In the genomic region with DNA sequence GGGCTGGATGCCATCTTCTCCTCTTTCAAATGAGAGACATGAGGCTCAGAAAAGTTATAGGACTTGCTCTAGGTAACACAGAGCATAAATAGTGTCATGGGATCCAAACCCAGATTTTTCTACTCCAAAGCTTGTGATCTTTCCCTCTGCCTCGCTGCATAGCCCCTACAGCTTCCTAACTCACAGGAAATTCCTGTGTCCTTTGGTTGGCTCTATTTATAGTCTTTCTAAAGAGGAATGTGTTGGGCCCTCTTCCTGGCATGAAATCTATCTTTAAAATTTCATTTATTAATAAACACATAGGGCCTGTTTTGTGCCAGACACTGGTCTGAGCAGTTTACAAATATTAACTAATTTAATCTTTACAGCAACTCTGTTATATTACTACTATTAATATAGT, we compare ENCODE assay signal across 29 cellular contexts. TPM values are rescaled to one million over a fixed set of nuclear protein-coding genes. Genes with fewer than 3 reads are reported as not detected.
DNase-seq lines count a peak whose midpoint lies in the region; ATAC-seq, FAIRE-seq and TF ChIP-seq lines count a peak whose summit lies in the region.
"Had no signal": no experiment of that assay in that cellular context is flagged by ENCODE, and none has a peak within 500 bp of the region (broad histone marks: within the 10 kb centered on the region; RNA-seq: fewer than 3 reads in every experiment).

No MANE protein-coding gene starts in this region.

- no peaks in the 10 kb centered on the region for H3K36me3 Mint-ChIP-seq in astrocyte (ENCODE audit: low read depth, unreplicated experiment)

- peaks cover 8% of the 10 kb centered on the region for H3K4me1 Mint-ChIP-seq in astrocyte (ENCODE audit: low read depth, unreplicated experiment)

- H3K27ac Mint-ChIP-seq in astrocyte (ENCODE audit: unreplicated experiment), result no peak overlapping the region
- H3K27ac Mint-ChIP-seq: CD4-positive, alpha-beta T cell had no signal

- TF ChIP-seq CTCF in cardiac muscle cell (IDR thresholded peaks at IDR 0.05; ENCODE audit: low read depth, low read length) (no peak), left ventricle myocardium inferior (IDR thresholded peaks at IDR 0.05; ENCODE audit: borderline replicate concordance) (no peak), astrocyte (IDR thresholded peaks at IDR 0.05; ENCODE audit: insufficient read depth, low read depth, low read length) (no peak), transverse colon (IDR thresholded peaks at IDR 0.05) (no peak)

- no peak overlapping the region for H3K9ac ChIP-seq in astrocyte (ENCODE audit: low read length)
- H3K9ac ChIP-seq: BLaER1 treated with 17β-estradiol and CSF1 and Interleukin-3, amounts not matched to agents 10 nM and 100 nM had no signal

- H3K27ac ChIP-seq in cardiac muscle cell (peak overlapping the region; percentile 20), left ventricle myocardium inferior (replicated peaks) (no peak overlapping the region), astrocyte (ENCODE audit: low read depth, low read length) (no peak overlapping the region), aorta (ENCODE audit: low read depth in 1 of 2, low read length in 2 of 2) (peak overlapping the region; percentile 54 to 66), transverse colon (no peak overlapping the region)
- H3K27ac ChIP-seq: BLaER1 treated with 17β-estradiol and CSF1 and Interleukin-3, amounts not matched to agents 10 nM and 100 nM; SJSA1 had no signal

- H3K27me3 ChIP-seq in cardiac muscle cell (peaks cover 3% of the 10 kb centered on the region), left ventricle myocardium inferior (ENCODE audit: low read depth) (no peaks in the 10 kb centered on the region), astrocyte (ENCODE audit: insufficient read depth, low read length) (no peaks in the 10 kb centered on the region), aorta (ENCODE audit: control insufficient read depth in 1 of 2, insufficient read depth in 2 of 2, low read length in 1 of 2) (no peaks in the 10 kb centered on the region), transverse colon (peaks cover 10% of the 10 kb centered on the region)
- H3K27me3 ChIP-seq: BLaER1 treated with 17β-estradiol and CSF1 and Interleukin-3, amounts not matched to agents 10 nM and 100 nM had no signal

- peaks cover 9% of the 10 kb centered on the region for H3K27me3 Mint-ChIP-seq in astrocyte (ENCODE audit: low read depth, unreplicated experiment)

- H3K4me1 ChIP-seq in cardiac muscle cell (ENCODE audit: low read depth), result peaks cover 21% of the 10 kb centered on the region
- peaks cover 27% of the 10 kb centered on the region for H3K4me1 ChIP-seq in left ventricle myocardium inferior
- peaks cover 2% of the 10 kb centered on the region for H3K4me1 ChIP-seq in astrocyte (ENCODE audit: insufficient read depth, low read length)
- no peaks in the 10 kb centered on the region for H3K4me1 ChIP-seq in aorta (ENCODE audit: control insufficient read depth in 1 of 2, insufficient read depth in 2 of 2, low read length in 2 of 2)
- no peaks in the 10 kb centered on the region for H3K4me1 ChIP-seq in transverse colon
- H3K4me1 ChIP-seq: SJSA1 had no signal

- 0 to 6% methylated on average over 1 of the region's 1 CpG for WGBS in aorta, 2 donors
- 50 to 68% methylated on average over 1 of the region's 1 CpG for WGBS in transverse colon (ENCODE audit: low coverage in 1 of 2), 2 donors

- H4K20me1 ChIP-seq in astrocyte (ENCODE audit: insufficient read depth, low read length), result no peaks in the 10 kb centered on the region
- H4K20me1 ChIP-seq: BLaER1 treated with 17β-estradiol and CSF1 and Interleukin-3, amounts not matched to agents 10 nM and 100 nM had no signal

- no peak overlapping the region for H3K4me3 Mint-ChIP-seq in astrocyte (ENCODE audit: unreplicated experiment)
- H3K4me3 Mint-ChIP-seq: CD4-positive, alpha-beta T cell had no signal

- H3K36me3 ChIP-seq in cardiac muscle cell (no peaks in the 10 kb centered on the region), left ventricle myocardium inferior (no peaks in the 10 kb centered on the region), astrocyte (ENCODE audit: insufficient read depth, low read length) (no peaks in the 10 kb centered on the region), aorta (ENCODE audit: control insufficient read depth in 1 of 2, insufficient read depth in 2 of 2, low read length in 1 of 2) (no peaks in the 10 kb centered on the region), transverse colon (no peaks in the 10 kb centered on the region)
- H3K36me3 ChIP-seq: BLaER1 treated with 17β-estradiol and CSF1 and Interleukin-3, amounts not matched to agents 10 nM and 100 nM; SJSA1 had no signal

- FAIRE-seq in astrocyte (lab: Jason Lieb, UNC), result no peak
- FAIRE-seq: D721Med, G401.6, H54 had no signal

- TF ChIP-seq EP300 in transverse colon (IDR thresholded peaks at IDR 0.05; ENCODE audit: low read depth), result no peak

- DNase-seq in cardiac muscle cell (ENCODE audit: low read depth in 1 of 2, low spot score in 1 of 2) (peak in 1 of 2 donors; percentile 42), left ventricle myocardium inferior (no peak), astrocyte (ENCODE audit: low read depth) (no peak), hepatic stellate cell (ENCODE audit: low spot score) (peak; percentile 67), aorta (no peak), transverse colon (no peak), head of caudate nucleus (no peak), SW 1271 (lab: John Stamatoyannopoulos, UW) (no peak)
- DNase-seq: 8988T; ACHN; AML-193; CD4-positive, alpha-beta T cell; Kasumi-1; NCI-H1105; NCI-H1436 treated with DMSO at 0.1 percent for 48 hours; NCI-H187 treated with DMSO at 0.1 percent for 48 hours; NCI-H446; NCI-H524 treated with DMSO at 0.1 percent for 48 hours; NCI-H82; NK-92 treated with Interleukin-12 subunit alpha and Interleukin-12 subunit beta, amount 100 ng/mL, for 24 hours; PC-3 had no signal

- H3K9me3 Mint-ChIP-seq in astrocyte (ENCODE audit: unreplicated experiment), result no peaks in the 10 kb centered on the region
- H3K9me3 Mint-ChIP-seq: CD4-positive, alpha-beta T cell had no signal

- ATAC-seq in aorta (ENCODE audit: low FRiP score), result no peak
- ATAC-seq: PC-3 had no signal

- no peaks in the 10 kb centered on the region for H3K79me2 ChIP-seq in astrocyte (ENCODE audit: insufficient read depth, low read length)

- no peak overlapping the region for H3K4me3 ChIP-seq in cardiac muscle cell
- H3K4me3 ChIP-seq in left ventricle myocardium inferior, result no peak overlapping the region
- no peak overlapping the region for H3K4me3 ChIP-seq in astrocyte (ENCODE audit: insufficient read depth, low read depth, low read length)
- H3K4me3 ChIP-seq in aorta (ENCODE audit: low read length in 2 of 2), result no peak overlapping the region
- no peak overlapping the region for H3K4me3 ChIP-seq in transverse colon
- H3K4me3 ChIP-seq: BLaER1 treated with 17β-estradiol and CSF1 and Interleukin-3, amounts not matched to agents 10 nM and 100 nM; SJSA1 had no signal

- no peak for TF ChIP-seq POLR2A in transverse colon (IDR thresholded peaks at IDR 0.05)

- intact Hi-C loops in left ventricle myocardium inferior (cut with micrococcal nuclease) (no loop called here), aorta (cut with DNase I) (no loop called here), transverse colon (cut with DNase I; ENCODE audit: low total_unique reads) (no loop called here), head of caudate nucleus (cut with DNase I) (no loop called here)

- H3K9me3 ChIP-seq in cardiac muscle cell (ENCODE audit: low read depth) (no peaks in the 10 kb centered on the region), left ventricle myocardium inferior (replicated peaks) (no peaks in the 10 kb centered on the region), astrocyte (ENCODE audit: insufficient read depth, low read depth, low read length) (no peaks in the 10 kb centered on the region), aorta (ENCODE audit: control insufficient read depth, low read length) (no peaks in the 10 kb centered on the region), transverse colon (no peaks in the 10 kb centered on the region)
- H3K9me3 ChIP-seq: SJSA1 had no signal

- peak overlapping the region; percentile 11 for H3K4me2 ChIP-seq in astrocyte (ENCODE audit: low read length)

- in situ Hi-C loops in transverse colon (cut with MboI; ENCODE audit: low pct_ligation_motif_present in 1 of 4, low pct_unique_long_range_greater_than_20kb in 1 of 4, low sequenced_read_pairs in 3 of 4), result no loop called here

- no peak overlapping the region for H2AFZ ChIP-seq in astrocyte (ENCODE audit: low read depth, low read length)

RNA-seq across cellular contexts. Expression of a gene that starts 9.8 kb away (rescaled TPM):
- 5.1 TPM in 2 replicates for total RNA-seq in cardiac muscle cell
- 1.4 and 5.4 TPM in 2 replicates for polyA plus RNA-seq in cardiac muscle cell
- total RNA-seq in left ventricle myocardium inferior, result 2.6 TPM
- total RNA-seq in astrocyte, result 0.10 TPM in 1 of 2 replicates, not detected in the other
- total RNA-seq in aorta, result 10 to 100 TPM; 84.7 to 84.9 TPM
- polyA plus RNA-seq in aorta, result 10 to 100 TPM in 1 of 2 donors, 1 to 10 TPM in 1; 2.4 to 13.4 TPM
- total RNA-seq in transverse colon, result 1 to 10 TPM in 3 of 4 donors, under 1 TPM in 1; 0.60 to 3.7 (median 2.0) TPM
- total RNA-seq: CD4-positive, alpha-beta T cell; Daoy; HT-29; M059J; PC-3; SJSA1 had no signal

Comparison
In these comparisons a context has a peak if more than half of its experiments do, and no peak if none do; other contexts are left out.
1. H3K27ac ChIP-seq: peak in cardiac muscle cell (single experiment) and aorta (2 of 2); none in left ventricle myocardium inferior (single experiment), astrocyte (single experiment) and transverse colon (0 of 4).
2. RNA of a gene that starts 9.8 kb away (total RNA-seq): 84.7 to 84.9 TPM in aorta; 5.1 TPM in cardiac muscle cell, 2.6 TPM in left ventricle myocardium inferior (single experiment), 0.60 to 3.7 TPM in transverse colon and 0.10 TPM in astrocyte; every median in the first group is over 10 times any median in the second.